1 cellular context compared by ENCODE assay signal in the genomic region with DNA sequence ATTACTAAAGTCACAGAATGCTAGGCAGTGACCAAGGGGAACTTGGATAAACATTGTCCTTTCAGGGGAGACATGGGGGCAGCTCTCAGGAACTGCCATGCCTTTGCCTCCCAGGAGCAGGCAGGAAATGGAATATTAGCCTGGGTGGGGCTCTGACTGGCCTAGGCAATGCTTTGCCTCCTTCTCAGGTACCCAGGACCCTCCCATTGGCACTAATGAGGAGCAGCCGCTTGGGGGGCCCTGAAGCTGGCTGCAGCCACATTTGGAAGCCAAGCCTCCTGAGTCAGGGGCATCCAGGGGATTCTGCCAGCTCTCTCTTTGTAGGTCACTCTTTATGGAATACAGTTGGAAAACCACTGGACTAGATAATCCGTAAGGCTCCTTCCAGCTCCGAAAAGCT.
TF ChIP-seq lines count a peak whose summit lies in the region.

No MANE protein-coding gene starts in this region.

TF ChIP-seq in SK-N-SH, 30 proteins besides CTCF, POLR2A, EP300 and RAD21 (continued from another document):
- TF ChIP-seq, protein P1, sequence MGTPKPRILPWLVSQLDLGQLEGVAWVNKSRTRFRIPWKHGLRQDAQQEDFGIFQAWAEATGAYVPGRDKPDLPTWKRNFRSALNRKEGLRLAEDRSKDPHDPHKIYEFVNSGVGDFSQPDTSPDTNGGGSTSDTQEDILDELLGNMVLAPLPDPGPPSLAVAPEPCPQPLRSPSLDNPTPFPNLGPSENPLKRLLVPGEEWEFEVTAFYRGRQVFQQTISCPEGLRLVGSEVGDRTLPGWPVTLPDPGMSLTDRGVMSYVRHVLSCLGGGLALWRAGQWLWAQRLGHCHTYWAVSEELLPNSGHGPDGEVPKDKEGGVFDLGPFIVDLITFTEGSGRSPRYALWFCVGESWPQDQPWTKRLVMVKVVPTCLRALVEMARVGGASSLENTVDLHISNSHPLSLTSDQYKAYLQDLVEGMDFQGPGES (IDR thresholded peaks at IDR 0.05; ENCODE audit: low read depth, low read length) = no peak
- TF ChIP-seq, protein P2, sequence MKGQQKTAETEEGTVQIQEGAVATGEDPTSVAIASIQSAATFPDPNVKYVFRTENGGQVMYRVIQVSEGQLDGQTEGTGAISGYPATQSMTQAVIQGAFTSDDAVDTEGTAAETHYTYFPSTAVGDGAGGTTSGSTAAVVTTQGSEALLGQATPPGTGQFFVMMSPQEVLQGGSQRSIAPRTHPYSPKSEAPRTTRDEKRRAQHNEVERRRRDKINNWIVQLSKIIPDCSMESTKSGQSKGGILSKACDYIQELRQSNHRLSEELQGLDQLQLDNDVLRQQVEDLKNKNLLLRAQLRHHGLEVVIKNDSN (IDR thresholded peaks at IDR 0.05; ENCODE audit: borderline replicate concordance, low read depth) = no peak
- TF ChIP-seq, protein P3, sequence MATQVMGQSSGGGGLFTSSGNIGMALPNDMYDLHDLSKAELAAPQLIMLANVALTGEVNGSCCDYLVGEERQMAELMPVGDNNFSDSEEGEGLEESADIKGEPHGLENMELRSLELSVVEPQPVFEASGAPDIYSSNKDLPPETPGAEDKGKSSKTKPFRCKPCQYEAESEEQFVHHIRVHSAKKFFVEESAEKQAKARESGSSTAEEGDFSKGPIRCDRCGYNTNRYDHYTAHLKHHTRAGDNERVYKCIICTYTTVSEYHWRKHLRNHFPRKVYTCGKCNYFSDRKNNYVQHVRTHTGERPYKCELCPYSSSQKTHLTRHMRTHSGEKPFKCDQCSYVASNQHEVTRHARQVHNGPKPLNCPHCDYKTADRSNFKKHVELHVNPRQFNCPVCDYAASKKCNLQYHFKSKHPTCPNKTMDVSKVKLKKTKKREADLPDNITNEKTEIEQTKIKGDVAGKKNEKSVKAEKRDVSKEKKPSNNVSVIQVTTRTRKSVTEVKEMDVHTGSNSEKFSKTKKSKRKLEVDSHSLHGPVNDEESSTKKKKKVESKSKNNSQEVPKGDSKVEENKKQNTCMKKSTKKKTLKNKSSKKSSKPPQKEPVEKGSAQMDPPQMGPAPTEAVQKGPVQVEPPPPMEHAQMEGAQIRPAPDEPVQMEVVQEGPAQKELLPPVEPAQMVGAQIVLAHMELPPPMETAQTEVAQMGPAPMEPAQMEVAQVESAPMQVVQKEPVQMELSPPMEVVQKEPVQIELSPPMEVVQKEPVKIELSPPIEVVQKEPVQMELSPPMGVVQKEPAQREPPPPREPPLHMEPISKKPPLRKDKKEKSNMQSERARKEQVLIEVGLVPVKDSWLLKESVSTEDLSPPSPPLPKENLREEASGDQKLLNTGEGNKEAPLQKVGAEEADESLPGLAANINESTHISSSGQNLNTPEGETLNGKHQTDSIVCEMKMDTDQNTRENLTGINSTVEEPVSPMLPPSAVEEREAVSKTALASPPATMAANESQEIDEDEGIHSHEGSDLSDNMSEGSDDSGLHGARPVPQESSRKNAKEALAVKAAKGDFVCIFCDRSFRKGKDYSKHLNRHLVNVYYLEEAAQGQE (IDR thresholded peaks at IDR 0.05; ENCODE audit: low read depth, low read length) = no peak
- TF ChIP-seq TCF12 (IDR thresholded peaks at IDR 0.05) (no peak), GATA2 (CRISPR knock-in tag; IDR thresholded peaks at IDR 0.05) (no peak)
- TF ChIP-seq, protein P4, sequence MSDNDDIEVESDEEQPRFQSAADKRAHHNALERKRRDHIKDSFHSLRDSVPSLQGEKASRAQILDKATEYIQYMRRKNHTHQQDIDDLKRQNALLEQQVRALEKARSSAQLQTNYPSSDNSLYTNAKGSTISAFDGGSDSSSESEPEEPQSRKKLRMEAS (IDR thresholded peaks at IDR 0.05; ENCODE audit: low read depth) = no peak
